In the genomic region with DNA sequence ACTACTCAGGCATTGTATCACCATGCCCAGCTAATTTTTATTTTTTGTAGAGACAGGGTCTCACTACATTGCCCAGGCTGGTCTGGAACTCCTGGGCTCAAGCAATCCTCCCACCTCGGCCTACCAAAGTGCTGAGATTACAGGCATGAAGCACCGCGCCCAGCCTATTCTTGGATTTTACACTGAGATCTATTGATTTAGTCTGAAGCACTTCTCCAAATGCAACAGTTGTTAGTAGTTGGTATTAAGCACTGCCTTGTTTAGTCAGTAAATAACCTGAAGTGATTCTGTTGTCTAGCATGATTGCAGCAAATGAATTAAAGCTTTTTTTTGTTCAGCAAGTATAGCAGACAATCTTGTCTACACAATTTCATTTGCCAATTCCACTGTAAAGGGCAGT, we compare ENCODE assay signal across 24 cellular contexts.
"Had no signal": no experiment of that assay in that cellular context is flagged by ENCODE, and none has a peak within 500 bp of the region (broad histone marks: within the 10 kb centered on the region; RNA-seq: fewer than 3 reads in every experiment).

No MANE protein-coding gene starts in this region.

- H3K27me3 ChIP-seq: neural progenitor cell, ovary, right lobe of liver, sigmoid colon, stomach, thyroid gland, tibial nerve, upper lobe of left lung, vagina had no signal

- H3K4me3 ChIP-seq: neural progenitor cell, ovary, psoas muscle, right lobe of liver, sigmoid colon, stomach, thoracic aorta, thyroid gland, tibial nerve, upper lobe of left lung, vagina had no signal

- H3K9me3 ChIP-seq: ovary, psoas muscle, right lobe of liver, sigmoid colon, stomach, thoracic aorta, thyroid gland, tibial nerve, upper lobe of left lung, vagina had no signal

- ATAC-seq: psoas muscle; right cardiac atrium; right lobe of liver; stimulated activated effector memory CD8-positive, alpha-beta T cell treated with anti-CD3 and anti-CD28 coated beads, Interleukin-12 subunit alpha, Interleukin-12 subunit beta, amount 100 ng/mL, for 72 hours; stimulated activated naive B cell treated with anti-CD40 and anti-IgM and Interleukin-4, amounts not matched to agents 10 μg/mL and 1 μg/mL and 100 μg/mL, for 72 hours had no signal

- H3K27ac ChIP-seq: neural progenitor cell, ovary, parathyroid adenoma, psoas muscle, right lobe of liver, sigmoid colon, stomach, thoracic aorta, thyroid gland, tibial nerve, upper lobe of left lung, vagina had no signal

- DNase-seq: occipital lobe; ovary; posterior cingulate gyrus; psoas muscle; right cardiac atrium; right lobe of liver; sigmoid colon; small intestine; stimulated activated CD4-positive, alpha-beta T cell treated with anti-CD3 and anti-CD28 coated beads, Interleukin-15, amount 100 ng/mL, for 24 hours; stimulated activated CD4-positive, alpha-beta T cell treated with anti-CD3 and anti-CD28 coated beads, Interleukin-2, amount 100 ng/mL, for 24 hours; stimulated activated CD4-positive, alpha-beta T cell treated with anti-CD3 and anti-CD28 coated beads, Interleukin-2, amount 100 ng/mL, for 48 hours; stimulated activated CD4-positive, alpha-beta T cell treated with anti-CD3 and anti-CD28 coated beads, Interleukin-4, amount 100 ng/mL, for 24 hours; stimulated activated naive B cell treated with anti-CD40 and anti-IgM and Interleukin-4, amounts not matched to agents 10 μg/mL and 1 μg/mL and 100 μg/mL, for 72 hours; stimulated activated naive CD4-positive, alpha-beta T cell treated with Interleukin-2 at 50 U/mL for 16 hours; stomach; thyroid gland; trophoblast cell; upper lobe of left lung had no signal

- H3K36me3 ChIP-seq: neural progenitor cell, ovary, right lobe of liver, sigmoid colon, stomach, thoracic aorta, thyroid gland, tibial nerve, upper lobe of left lung, vagina had no signal

- H3K4me1 ChIP-seq: neural progenitor cell, parathyroid adenoma, psoas muscle, right lobe of liver, sigmoid colon, stomach, thyroid gland, tibial nerve, upper lobe of left lung, vagina had no signal
